11 cellular contexts compared by ENCODE assay signal in the genomic region with DNA sequence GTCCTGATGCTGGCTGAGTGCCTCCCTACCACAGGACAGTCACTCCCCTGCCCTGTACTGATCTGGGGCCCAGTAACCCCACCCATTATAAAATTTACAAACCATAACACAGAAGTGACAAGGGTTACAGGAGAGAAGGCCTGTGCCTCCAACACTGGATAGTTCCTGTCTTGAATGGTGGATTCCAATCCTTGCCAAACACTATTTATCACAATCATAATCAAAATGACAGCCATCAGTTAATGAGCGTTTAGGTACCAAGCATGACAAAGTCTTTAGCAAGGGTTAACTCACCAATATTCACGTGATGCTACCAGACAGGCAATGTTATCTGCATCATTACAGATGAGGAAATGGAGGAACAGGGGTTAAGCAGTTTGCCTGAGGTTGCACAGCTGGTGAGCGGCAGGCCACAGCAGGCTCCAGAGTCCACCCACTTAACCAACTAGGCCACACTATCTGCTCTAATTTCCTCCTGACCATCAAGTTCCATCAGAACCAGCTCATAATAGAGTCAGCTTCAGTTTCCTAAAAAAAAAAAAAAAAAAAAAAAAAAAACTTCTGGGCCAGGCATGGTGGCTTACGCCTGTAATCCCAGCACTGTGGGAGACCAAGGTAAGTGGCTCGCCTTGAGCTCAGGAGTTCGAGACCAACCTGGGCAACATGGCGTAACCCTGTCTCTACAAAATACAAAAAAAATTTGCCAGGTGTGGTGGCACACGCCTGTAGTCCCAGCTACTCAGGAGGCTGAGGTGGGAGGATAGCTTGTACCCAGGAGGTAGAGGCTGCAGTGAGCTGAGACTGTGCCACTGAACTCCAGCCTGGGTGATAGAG. TPM values are rescaled to one million over a fixed set of nuclear protein-coding genes. Genes with fewer than 3 reads are reported as not detected.
DNase-seq lines count a peak whose midpoint lies in the region; ATAC-seq and TF ChIP-seq lines count a peak whose summit lies in the region.
"Had no signal": no experiment of that assay in that cellular context is flagged by ENCODE, and none has a peak within 500 bp of the region (broad histone marks: within the 10 kb centered on the region; RNA-seq: fewer than 3 reads in every experiment).

No MANE protein-coding gene starts in this region.

- no peak overlapping the region for H3K4ac ChIP-seq in mesenchymal stem cell (ENCODE audit: low read depth in 1 of 2, low read length in 2 of 2)

- no peak overlapping the region for H4K91ac ChIP-seq in mesenchymal stem cell (ENCODE audit: low read length)

- no peak for TF ChIP-seq CTCF in upper lobe of left lung (IDR thresholded peaks at IDR 0.05)

- H3K4me2 ChIP-seq in mesenchymal stem cell (ENCODE audit: low read length, poor library complexity, severe bottlenecking) = no peak overlapping the region

- peak overlapping the region; percentile 42 for H3K9ac ChIP-seq in mesenchymal stem cell (ENCODE audit: low read length)

- H3K27ac ChIP-seq in mesenchymal stem cell (ENCODE audit: low read length, poor library complexity, severe bottlenecking) (peak overlapping the region; percentile 3), upper lobe of left lung (peak overlapping the region; percentile 81 to 89 (median 84))

- H3K4me1 ChIP-seq in mesenchymal stem cell (ENCODE audit: control insufficient read depth, insufficient read depth, low read depth, low read length) = peaks cover 18% of the 10 kb centered on the region
- peaks cover 55 to 88% (median 76%) of the 10 kb centered on the region in 4 donors for H3K4me1 ChIP-seq in upper lobe of left lung

- no peak for TF ChIP-seq POLR2A in upper lobe of left lung (IDR thresholded peaks at IDR 0.05)

- no peaks in the 10 kb centered on the region for H3K27me3 ChIP-seq in mesenchymal stem cell (ENCODE audit: control insufficient read depth in 1 of 2, insufficient read depth in 1 of 2, low read length in 2 of 2)
- H3K27me3 ChIP-seq in upper lobe of left lung = no peaks in the 10 kb centered on the region

- H3K23ac ChIP-seq in mesenchymal stem cell (ENCODE audit: low read length in 2 of 2) = no peak overlapping the region

- 78% methylated on average over 6 of the region's 8 CpGs for WGBS in mesenchymal stem cell
- WGBS in upper lobe of left lung, 2 donors = 74 to 80% methylated on average over 8 of the region's 8 CpGs

- H3K9me3 ChIP-seq in mesenchymal stem cell (ENCODE audit: control insufficient read depth, low read length) (no peaks in the 10 kb centered on the region), upper lobe of left lung (no peaks in the 10 kb centered on the region)

- H3K79me1 ChIP-seq in mesenchymal stem cell (replicated peaks; ENCODE audit: low read length, poor library complexity, severe bottlenecking) = peaks cover 10% of the 10 kb centered on the region

- no peak overlapping the region for H3K14ac ChIP-seq in mesenchymal stem cell (ENCODE audit: low read length in 2 of 2)

- no peak overlapping the region for H4K8ac ChIP-seq in mesenchymal stem cell (ENCODE audit: low read length)

- DNase-seq in MV-4-11 (lab: John Stamatoyannopoulos, UW) (peak; percentile 85), ecto neural progenitor cell (ENCODE audit: low spot score) (peak; percentile 23), mesenchymal stem cell (peak; percentile 57), upper lobe of left lung (no peak), COLO829 (ENCODE audit: low spot score) (no peak), NCI-H526 (lab: John Stamatoyannopoulos, UW) (no peak), cerebellum (ENCODE audit: low spot score) (no peak)
- DNase-seq: activated CD4-positive, CD25-positive, alpha-beta regulatory T cell; activated naive CD4-positive, alpha-beta T cell treated with anti-CD3 and anti-CD28 coated beads, Interleukin-2, amount 50 U/mL, for 16 hours; H9; NCI-H1417 treated with DMSO at 0.1 percent for 48 hours had no signal

- H3K18ac ChIP-seq in mesenchymal stem cell (ENCODE audit: low read depth in 1 of 2, low read length in 2 of 2) = peak overlapping the region in 1 of 2 experiments; percentile 46

- no peak overlapping the region for H2BK120ac ChIP-seq in mesenchymal stem cell (ENCODE audit: low read depth, low read length)

- H2BK5ac ChIP-seq in mesenchymal stem cell (ENCODE audit: low read depth, low read length, poor library complexity, severe bottlenecking) = no peak overlapping the region

- no peaks in the 10 kb centered on the region for H3K36me3 ChIP-seq in mesenchymal stem cell (ENCODE audit: control insufficient read depth in 1 of 2, insufficient read depth in 2 of 2, low read depth in 1 of 2, low read length in 2 of 2)
- H3K36me3 ChIP-seq in upper lobe of left lung = peaks cover 0 to 2% (median 0%) of the 10 kb centered on the region in 4 donors

- peak overlapping the region in 1 of 2 experiments; percentile 17 for H2BK12ac ChIP-seq in mesenchymal stem cell (ENCODE audit: low read length in 2 of 2)

- no peak overlapping the region for H2BK15ac ChIP-seq in mesenchymal stem cell (ENCODE audit: low read depth, poor library complexity, severe bottlenecking)

- ATAC-seq in upper lobe of left lung (ENCODE audit: low FRiP score in 2 of 2) = peak; percentile 17 to 42

- H2AK5ac ChIP-seq in mesenchymal stem cell (ENCODE audit: low read length, severe bottlenecking) = peak overlapping the region; percentile 5

- H2AFZ ChIP-seq in mesenchymal stem cell (ENCODE audit: low read depth, low read length) = no peak overlapping the region

- H3K4me3 ChIP-seq in mesenchymal stem cell (ENCODE audit: insufficient read depth in 1 of 2, low read depth in 1 of 2, low read length in 2 of 2) = no peak overlapping the region
- no peak overlapping the region for H3K4me3 ChIP-seq in upper lobe of left lung

- no peak for TF ChIP-seq EP300 in upper lobe of left lung (IDR thresholded peaks at IDR 0.05)

RNA-seq across cellular contexts. Expression of a gene that starts 14.2 kb away (rescaled TPM):
- polyA plus RNA-seq in mesenchymal stem cell (2013, experiment 1 of 2) = 537 TPM
- 536 TPM for polyA plus RNA-seq in mesenchymal stem cell (2013, experiment 2 of 2)
- total RNA-seq in upper lobe of left lung (100 to 1,000 TPM in 5 of 6 donors, 10 to 100 TPM in 1; 78.6 to 239 (median 178) TPM), cerebellum (4.4 TPM)

Comparison
In these comparisons a context has a peak if more than half of its experiments do, and no peak if none do; other contexts are left out.
1. DNase-seq: peak in MV-4-11 (single experiment), ecto neural progenitor cell (single experiment) and mesenchymal stem cell (single experiment); none in upper lobe of left lung (0 of 2), COLO829 (single experiment), NCI-H526 (0 of 2) and cerebellum (single experiment).
2. RNA of a gene that starts 14.2 kb away (total RNA-seq): 78.6 to 239 TPM in upper lobe of left lung; 4.4 TPM in cerebellum (single experiment); every median in the first group is over 10 times any median in the second.